Comparison of ENCODE assay signal across 1 cellular context in the genomic region with DNA sequence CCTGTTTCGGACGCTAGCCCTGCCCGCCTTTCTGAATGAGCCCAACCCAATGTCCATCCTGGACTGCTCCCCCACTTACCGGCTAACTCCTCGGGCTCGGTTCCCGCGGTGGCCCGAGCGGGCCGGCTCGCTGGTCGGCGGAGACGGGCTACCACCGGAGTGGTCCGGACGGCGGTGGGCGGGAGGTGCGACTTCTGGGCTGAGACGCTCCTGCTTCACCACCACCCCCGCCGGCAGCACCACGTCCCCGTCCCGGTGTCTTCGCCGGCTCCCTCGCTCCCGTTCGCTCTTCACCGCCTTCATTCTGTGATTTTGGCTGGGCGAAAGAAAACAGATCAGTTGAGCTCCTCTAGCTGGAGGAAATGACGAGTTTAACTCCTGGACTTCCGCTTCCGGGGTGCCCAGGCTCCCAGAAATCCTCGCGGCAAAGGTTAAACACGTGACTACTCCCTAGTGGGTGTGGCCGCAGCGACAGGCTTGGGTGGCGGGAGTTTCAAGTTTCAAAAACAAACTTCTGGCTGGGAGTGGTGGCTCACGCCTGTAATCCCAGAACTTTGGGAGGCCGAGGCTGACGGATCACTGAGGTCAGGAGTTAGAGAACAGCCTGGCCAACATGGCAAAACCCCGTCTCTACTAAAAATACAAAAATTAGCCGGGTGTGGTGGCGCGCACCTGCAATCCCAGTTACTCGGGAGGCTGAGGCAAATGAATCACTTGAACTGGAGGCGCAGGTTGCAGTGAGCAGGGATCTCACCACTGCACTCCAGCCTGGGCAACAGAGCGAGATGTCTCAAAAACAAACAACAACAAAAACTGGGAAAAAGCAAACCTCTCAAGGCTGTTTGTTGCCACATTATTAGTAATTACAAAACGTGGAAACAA.
TF ChIP-seq lines count a peak whose summit lies in the region.

Gene SNIP1 (minus strand): TSS at position 367 of the 882 bp plus-strand sequence. CDS start 64 bp downstream, at position 303.

TF ChIP-seq in HepG2, 621 proteins besides CTCF, POLR2A, EP300 and RAD21 (continued from another document and continues in another):
- peak; percentile 88 for TF ChIP-seq RAD51 (IDR thresholded peaks at IDR 0.05; ENCODE audit: borderline replicate concordance)
- TF ChIP-seq ZNF333 (CRISPR knock-in tag; IDR thresholded peaks at IDR 0.05; ENCODE audit: borderline replicate concordance) = peak; percentile 87; the same call in 1 of the 2 replicates
- peak; percentile 90 for TF ChIP-seq ATF1 (CRISPR knock-in tag; IDR thresholded peaks at IDR 0.05)
- peak; percentile 75 for TF ChIP-seq AGO2 (optimal IDR thresholded peaks at IDR 0.05; ENCODE audit: low read depth, low read length)
- TF ChIP-seq ZNF224 (CRISPR knock-in tag; IDR thresholded peaks at IDR 0.05) = 0 out of 2 replicates have a peak, but pooled peaks have one; percentile 30
- TF ChIP-seq SOX6 (IDR thresholded peaks at IDR 0.05) = no peak
- TF ChIP-seq SOX6 (CRISPR knock-in tag; IDR thresholded peaks at IDR 0.05) = peak; percentile 56
- peak; percentile 40; the same call in 1 of the 2 replicates for TF ChIP-seq MNT (IDR thresholded peaks at IDR 0.05)
- TF ChIP-seq, protein P1, sequence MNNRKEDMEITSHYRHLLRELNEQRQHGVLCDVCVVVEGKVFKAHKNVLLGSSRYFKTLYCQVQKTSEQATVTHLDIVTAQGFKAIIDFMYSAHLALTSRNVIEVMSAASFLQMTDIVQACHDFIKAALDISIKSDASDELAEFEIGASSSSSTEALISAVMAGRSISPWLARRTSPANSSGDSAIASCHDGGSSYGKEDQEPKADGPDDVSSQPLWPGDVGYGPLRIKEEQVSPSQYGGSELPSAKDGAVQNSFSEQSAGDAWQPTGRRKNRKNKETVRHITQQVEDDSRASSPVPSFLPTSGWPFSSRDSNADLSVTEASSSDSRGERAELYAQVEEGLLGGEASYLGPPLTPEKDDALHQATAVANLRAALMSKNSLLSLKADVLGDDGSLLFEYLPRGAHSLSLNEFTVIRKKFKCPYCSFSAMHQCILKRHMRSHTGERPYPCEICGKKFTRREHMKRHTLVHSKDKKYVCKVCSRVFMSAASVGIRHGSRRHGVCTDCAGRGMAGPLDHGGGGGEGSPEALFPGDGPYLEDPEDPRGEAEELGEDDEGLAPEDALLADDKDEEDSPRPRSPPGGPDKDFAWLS (CRISPR knock-in tag; IDR thresholded peaks at IDR 0.05; ENCODE audit: borderline replicate concordance) = no peak
- TF ChIP-seq HCFC1 (IDR thresholded peaks at IDR 0.05; ENCODE audit: low read depth, low read length) = peak; percentile 73
- 0 out of 2 replicates have a peak, but pooled peaks have one; percentile 26 for TF ChIP-seq ZNF891 (CRISPR knock-in tag; IDR thresholded peaks at IDR 0.05)
- peak; percentile 45 for TF ChIP-seq ARID5B (CRISPR knock-in tag; IDR thresholded peaks at IDR 0.05)
- TF ChIP-seq REPIN1 (CRISPR knock-in tag; IDR thresholded peaks at IDR 0.05; ENCODE audit: borderline replicate concordance, low read depth) = peak; percentile 53; the same call in 1 of the 2 replicates
- TF ChIP-seq MXI1 (IDR thresholded peaks at IDR 0.05; ENCODE audit: borderline replicate concordance, low read depth, low read length) = peak; percentile 73; the same call in 1 of the 3 replicates
- TF ChIP-seq RBM39 (IDR thresholded peaks at IDR 0.05; ENCODE audit: low read depth, low read length, poor library complexity, severe bottlenecking) = peak; percentile 54
- TF ChIP-seq KLF11 (CRISPR knock-in tag; IDR thresholded peaks at IDR 0.05) = peak; percentile 78; the same call in 1 of the 2 replicates
- TF ChIP-seq, protein P2, sequence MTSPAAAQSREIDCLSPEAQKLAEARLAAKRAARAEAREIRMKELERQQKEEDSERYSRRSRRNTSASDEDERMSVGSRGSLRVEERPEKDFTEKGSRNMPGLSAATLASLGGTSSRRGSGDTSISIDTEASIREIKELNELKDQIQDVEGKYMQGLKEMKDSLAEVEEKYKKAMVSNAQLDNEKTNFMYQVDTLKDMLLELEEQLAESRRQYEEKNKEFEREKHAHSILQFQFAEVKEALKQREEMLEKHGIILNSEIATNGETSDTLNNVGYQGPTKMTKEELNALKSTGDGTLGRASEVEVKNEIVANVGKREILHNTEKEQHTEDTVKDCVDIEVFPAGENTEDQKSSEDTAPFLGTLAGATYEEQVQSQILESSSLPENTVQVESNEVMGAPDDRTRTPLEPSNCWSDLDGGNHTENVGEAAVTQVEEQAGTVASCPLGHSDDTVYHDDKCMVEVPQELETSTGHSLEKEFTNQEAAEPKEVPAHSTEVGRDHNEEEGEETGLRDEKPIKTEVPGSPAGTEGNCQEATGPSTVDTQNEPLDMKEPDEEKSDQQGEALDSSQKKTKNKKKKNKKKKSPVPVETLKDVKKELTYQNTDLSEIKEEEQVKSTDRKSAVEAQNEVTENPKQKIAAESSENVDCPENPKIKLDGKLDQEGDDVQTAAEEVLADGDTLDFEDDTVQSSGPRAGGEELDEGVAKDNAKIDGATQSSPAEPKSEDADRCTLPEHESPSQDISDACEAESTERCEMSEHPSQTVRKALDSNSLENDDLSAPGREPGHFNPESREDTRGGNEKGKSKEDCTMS (CRISPR knock-in tag; conservative IDR thresholded peaks at IDR 0.05) = no peak
- peak; percentile 59; the same call in 1 of the 2 replicates for TF ChIP-seq MXD4 (CRISPR knock-in tag; IDR thresholded peaks at IDR 0.05)
- TF ChIP-seq ZNF160 (CRISPR knock-in tag; IDR thresholded peaks at IDR 0.05) = no peak
- peak; percentile 48; the same call in 1 of the 2 replicates for TF ChIP-seq ZNF350 (CRISPR knock-in tag; IDR thresholded peaks at IDR 0.05; ENCODE audit: borderline replicate concordance, low read depth)
- TF ChIP-seq KLF15 (CRISPR knock-in tag; IDR thresholded peaks at IDR 0.05; ENCODE audit: borderline replicate concordance) = no peak; the same call in 1 of the 2 replicates
- peak; percentile 54; the same call in 1 of the 2 replicates for TF ChIP-seq PHF21A (CRISPR knock-in tag; IDR thresholded peaks at IDR 0.05)
- no peak for TF ChIP-seq ARHGAP35 (CRISPR knock-in tag; IDR thresholded peaks at IDR 0.05; ENCODE audit: borderline replicate concordance)
- peak; percentile 58; the same call in 1 of the 2 replicates for TF ChIP-seq ZBTB25 (CRISPR knock-in tag; IDR thresholded peaks at IDR 0.05)
- TF ChIP-seq NONO (IDR thresholded peaks at IDR 0.05) = no peak
- TF ChIP-seq NONO (CRISPR knock-in tag; conservative IDR thresholded peaks at IDR 0.05) = peak; percentile 61
- TF ChIP-seq, protein P3, sequence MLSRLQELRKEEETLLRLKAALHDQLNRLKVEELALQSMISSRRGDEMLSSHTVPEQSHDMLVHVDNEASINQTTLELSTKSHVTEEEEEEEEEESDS (CRISPR knock-in tag; IDR thresholded peaks at IDR 0.05; ENCODE audit: borderline replicate concordance) = no peak
- TF ChIP-seq, protein P4, sequence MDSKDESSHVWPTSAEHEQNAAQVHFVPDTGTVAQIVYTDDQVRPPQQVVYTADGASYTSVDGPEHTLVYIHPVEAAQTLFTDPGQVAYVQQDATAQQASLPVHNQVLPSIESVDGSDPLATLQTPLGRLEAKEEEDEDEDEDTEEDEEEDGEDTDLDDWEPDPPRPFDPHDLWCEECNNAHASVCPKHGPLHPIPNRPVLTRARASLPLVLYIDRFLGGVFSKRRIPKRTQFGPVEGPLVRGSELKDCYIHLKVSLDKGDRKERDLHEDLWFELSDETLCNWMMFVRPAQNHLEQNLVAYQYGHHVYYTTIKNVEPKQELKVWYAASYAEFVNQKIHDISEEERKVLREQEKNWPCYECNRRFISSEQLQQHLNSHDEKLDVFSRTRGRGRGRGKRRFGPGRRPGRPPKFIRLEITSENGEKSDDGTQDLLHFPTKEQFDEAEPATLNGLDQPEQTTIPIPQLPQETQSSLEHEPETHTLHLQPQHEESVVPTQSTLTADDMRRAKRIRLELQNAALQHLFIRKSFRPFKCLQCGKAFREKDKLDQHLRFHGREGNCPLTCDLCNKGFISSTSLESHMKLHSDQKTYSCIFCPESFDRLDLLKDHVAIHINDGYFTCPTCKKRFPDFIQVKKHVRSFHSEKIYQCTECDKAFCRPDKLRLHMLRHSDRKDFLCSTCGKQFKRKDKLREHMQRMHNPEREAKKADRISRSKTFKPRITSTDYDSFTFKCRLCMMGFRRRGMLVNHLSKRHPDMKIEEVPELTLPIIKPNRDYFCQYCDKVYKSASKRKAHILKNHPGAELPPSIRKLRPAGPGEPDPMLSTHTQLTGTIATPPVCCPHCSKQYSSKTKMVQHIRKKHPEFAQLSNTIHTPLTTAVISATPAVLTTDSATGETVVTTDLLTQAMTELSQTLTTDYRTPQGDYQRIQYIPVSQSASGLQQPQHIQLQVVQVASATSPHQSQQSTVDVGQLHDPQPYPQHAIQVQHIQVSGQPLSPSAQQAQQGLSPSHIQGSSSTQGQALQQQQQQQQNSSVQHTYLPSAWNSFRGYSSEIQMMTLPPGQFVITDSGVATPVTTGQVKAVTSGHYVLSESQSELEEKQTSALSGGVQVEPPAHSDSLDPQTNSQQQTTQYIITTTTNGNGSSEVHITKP (CRISPR knock-in tag; IDR thresholded peaks at IDR 0.05; ENCODE audit: low read depth) = no peak
- TF ChIP-seq, protein P5, sequence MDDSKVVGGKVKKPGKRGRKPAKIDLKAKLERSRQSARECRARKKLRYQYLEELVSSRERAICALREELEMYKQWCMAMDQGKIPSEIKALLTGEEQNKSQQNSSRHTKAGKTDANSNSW (CRISPR knock-in tag; IDR thresholded peaks at IDR 0.05; ENCODE audit: borderline replicate concordance) = 0 out of 2 replicates have a peak, but pooled peaks have one; percentile 47
- TF ChIP-seq TMF1 (CRISPR knock-in tag; IDR thresholded peaks at IDR 0.05; ENCODE audit: low read depth) = peak; percentile 37; the same call in 1 of the 2 replicates
- 0 out of 4 replicates have a peak, but pooled peaks of 1 of the 2 experiments have one; percentile 18 for TF ChIP-seq KLF16 (CRISPR knock-in tag; IDR thresholded peaks at IDR 0.05)
- peak; percentile 64; the same call in 1 of the 2 replicates for TF ChIP-seq ZNF670 (CRISPR knock-in tag; IDR thresholded peaks at IDR 0.05; ENCODE audit: borderline replicate concordance)
- TF ChIP-seq KMT2B (CRISPR knock-in tag; IDR thresholded peaks at IDR 0.05) = peak; percentile 87
- peak; percentile 79 for TF ChIP-seq HNF1B (CRISPR knock-in tag; IDR thresholded peaks at IDR 0.05)
